Comparison of ENCODE assay signal across 24 cellular contexts in genomic region chr3:159126261-159127020, GRCh38. TPM values are rescaled to one million over a fixed set of nuclear protein-coding genes. Genes with fewer than 3 reads are reported as not detected.
A peak's percentile ranks its signal among the peaks of the same experiment; 100 is the strongest.
DNase-seq lines count a peak whose midpoint lies in the region; ATAC-seq and TF ChIP-seq lines count a peak whose summit lies in the region.
"Had no signal": no experiment of that assay in that cellular context is flagged by ENCODE, and none has a peak within 500 bp of the region (broad histone marks: within the 10 kb centered on the region; RNA-seq: fewer than 3 reads in every experiment).

No MANE protein-coding gene starts in this region.

- H3K27me3 ChIP-seq in BLaER1 treated with 17β-estradiol and CSF1 and Interleukin-3, amounts not matched to agents 10 nM and 100 nM, result no peaks in the 10 kb centered on the region
- no peaks in the 10 kb centered on the region for H3K27me3 ChIP-seq in effector memory CD4-positive, alpha-beta T cell (replicated peaks; ENCODE audit: control insufficient read depth, insufficient read depth, low read length, poor library complexity, severe bottlenecking)
- H3K27me3 ChIP-seq: MG63, testis had no signal

- no peak overlapping the region for H3K4me3 ChIP-seq in BLaER1 treated with 17β-estradiol and CSF1 and Interleukin-3, amounts not matched to agents 10 nM and 100 nM
- no peak overlapping the region for H3K4me3 ChIP-seq in choroid plexus epithelial cell (ENCODE audit: low read depth, low read length)
- H3K4me3 ChIP-seq in effector memory CD4-positive, alpha-beta T cell (ENCODE audit: insufficient read depth, low read depth, low read length, poor library complexity, severe bottlenecking), result no peak overlapping the region
- H3K4me3 ChIP-seq: MG63, testis had no signal

- peak; percentile 73 for DNase-seq in HT1080 (ENCODE audit: low read depth)
- peak; percentile 16 for DNase-seq in choroid plexus epithelial cell (ENCODE audit: low read depth)
- DNase-seq in myocyte (ENCODE audit: low read depth), result peak; percentile 88
- no peak for DNase-seq in NCI-H128 (lab: John Stamatoyannopoulos, UW; ENCODE audit: unreplicated experiment)
- no peak for DNase-seq in T-helper 2 cell
- DNase-seq in effector memory CD4-positive, alpha-beta T cell, result no peak
- DNase-seq: activated CD4-positive, CD25-positive, alpha-beta regulatory T cell; activated CD8-positive, alpha-beta memory T cell treated with anti-CD3 and anti-CD28 coated beads for 24 hours; AML-193; effector CD8-positive, alpha-beta T cell; H9; left colon; MG63; NCI-H2029 treated with DMSO at 0.1 percent for 48 hours; SHP77; stimulated activated CD4-positive, alpha-beta T cell treated with anti-CD3 and anti-CD28 coated beads, Interleukin-4, amount 100 ng/mL, for 24 hours; T-helper 17 cell; testis had no signal

- H3K27ac ChIP-seq in BLaER1 treated with 17β-estradiol and CSF1 and Interleukin-3, amounts not matched to agents 10 nM and 100 nM, result peak overlapping the region in 9 of 11 experiments; percentile 10 to 93 (median 83); a peak in 17 of 22 replicates
- no peak overlapping the region for H3K27ac ChIP-seq in effector memory CD4-positive, alpha-beta T cell (ENCODE audit: insufficient read depth, low read length, poor library complexity, severe bottlenecking)
- H3K27ac ChIP-seq: testis had no signal

- TF ChIP-seq CTCF in choroid plexus epithelial cell (conservative IDR thresholded peaks at IDR 0.05; ENCODE audit: low read depth, low read length), result no peak

- no peaks in the 10 kb centered on the region for H4K20me1 ChIP-seq in BLaER1 treated with 17β-estradiol and CSF1 and Interleukin-3, amounts not matched to agents 10 nM and 100 nM

- H3K4me1 ChIP-seq in BLaER1 treated with 17β-estradiol and CSF1 and Interleukin-3, amounts not matched to agents 10 nM and 100 nM, result peaks cover 5 to 99% (median 60%) of the 10 kb centered on the region in 10 experiments; a peak in 17 of 20 replicates
- no peaks in the 10 kb centered on the region for H3K4me1 ChIP-seq in effector memory CD4-positive, alpha-beta T cell (ENCODE audit: control insufficient read depth, insufficient read depth, low read length, poor library complexity, severe bottlenecking)
- H3K4me1 ChIP-seq: testis had no signal

- no peak for ATAC-seq in GM18907 (IDR thresholded peaks at IDR 0.05; ENCODE audit: unreplicated experiment)
- ATAC-seq: activated T-helper 17 cell treated with anti-CD3 and anti-CD28 coated beads, Interleukin-2, amount 50 U/mL, for 72 hours; left colon; T-helper 17 cell had no signal

- H3K4me2 ChIP-seq in BLaER1 treated with 17β-estradiol and CSF1 and Interleukin-3, amounts not matched to agents 10 nM and 100 nM, result peak overlapping the region in 8 of 11 experiments; percentile 5 to 90 (median 83); a peak in 14 of 22 replicates

- H3K9me3 ChIP-seq in BLaER1 treated with 17β-estradiol and CSF1 and Interleukin-3, amounts not matched to agents 10 nM and 100 nM (replicated peaks in 1 of 11), result no peaks in the 10 kb centered on the region
- H3K9me3 ChIP-seq in effector memory CD4-positive, alpha-beta T cell (ENCODE audit: control insufficient read depth, low read length), result no peaks in the 10 kb centered on the region
- H3K9me3 ChIP-seq: MG63, testis had no signal

- H3K9ac ChIP-seq in BLaER1 treated with 17β-estradiol and CSF1 and Interleukin-3, amounts not matched to agents 10 nM and 100 nM, result peak overlapping the region in 5 of 11 experiments; percentile 37 to 62 (median 55); a peak in 9 of 22 replicates

- no peaks in the 10 kb centered on the region for H3K36me3 ChIP-seq in BLaER1 treated with 17β-estradiol and CSF1 and Interleukin-3, amounts not matched to agents 10 nM and 100 nM
- H3K36me3 ChIP-seq in effector memory CD4-positive, alpha-beta T cell (ENCODE audit: control insufficient read depth, insufficient read depth, low read length), result no peaks in the 10 kb centered on the region
- H3K36me3 ChIP-seq: MG63 had no signal

RNA-seq across cellular contexts. Expression of gene IQCJ, which starts 57.3 kb away (rescaled TPM):
- 0.11 TPM in 1 of 2 replicates, not detected in the other for total RNA-seq in HT1080 (2014; rRNA removed; shearing (Covaris generic))
- 0.07 TPM in 1 of 2 replicates, not detected in the other for polyA plus RNA-seq in HT1080 (2015; cell fraction: cytosol; rRNA removed)
- 0.24 TPM in 1 of 2 replicates, not detected in the other for polyA plus RNA-seq in HT1080 (2015; cell fraction: nucleus; rRNA removed)
- total RNA-seq in myocyte, result 0.21 and 0.40 TPM in 2 replicates
- 0.20 TPM for polyA plus RNA-seq in myocyte (2012)
- total RNA-seq: H9, left colon, NCI-H460, osteocyte, skeletal muscle tissue, T-helper 17 cell had no signal

Comparison
In these comparisons a context has a peak if more than half of its experiments do, and no peak if none do; other contexts are left out.
1. DNase-seq: peak in HT1080 (single experiment), choroid plexus epithelial cell (single experiment) and myocyte (single experiment); none in NCI-H128 (single experiment), T-helper 2 cell (0 of 5) and effector memory CD4-positive, alpha-beta T cell (0 of 3).